In the genomic region with DNA sequence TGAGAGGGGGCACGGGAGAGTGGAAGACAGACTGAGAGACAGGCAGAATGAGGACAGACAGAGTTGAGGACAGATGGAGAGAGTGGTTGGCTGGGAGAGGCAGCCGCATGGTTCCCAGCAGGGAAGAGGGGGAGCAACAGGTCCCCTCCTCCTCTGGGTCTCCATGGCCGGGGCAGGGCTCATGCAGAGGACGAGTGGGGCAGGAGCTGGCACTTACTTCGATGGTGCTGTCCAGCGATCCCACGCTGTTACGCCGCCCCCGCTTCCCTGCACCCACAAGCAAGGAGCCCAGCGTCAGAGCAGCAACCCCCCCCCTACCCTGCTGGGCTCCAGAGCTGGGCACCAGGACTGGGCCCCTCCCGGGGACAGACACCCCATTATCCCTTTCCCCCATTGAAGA, we compare ENCODE assay signal across 22 cellular contexts.
"Had no signal": no experiment of that assay in that cellular context is flagged by ENCODE, and none has a peak within 500 bp of the region (broad histone marks: within the 10 kb centered on the region; RNA-seq: fewer than 3 reads in every experiment).

No MANE protein-coding gene starts in this region.

- H3K36me3 ChIP-seq: MG63, SJSA1 had no signal

- H3K27me3 ChIP-seq: MG63, SJSA1 had no signal

- H3K9me3 ChIP-seq: MG63, SJSA1 had no signal

- DNase-seq: IMR-90, Karpas-422, KG1, MG63, NCI-H1092, NCI-H1105 treated with DMSO at 0.1 percent for 48 hours, NCI-H1417 treated with DMSO at 0.1 percent for 48 hours, NCI-H187, NCI-H2029, NCI-H2081 treated with DMSO at 0.1 percent for 48 hours, NCI-H2171, NCI-H226, NCI-H446, NCI-H510A, NCI-H524 treated with DMSO at 0.1 percent for 48 hours, NCI-H69, NCI-H774, Right ventricle myocardium superior, RPMI8226, SIG-M5 had no signal

- H3K27ac ChIP-seq: SJSA1, SK-N-MC had no signal

- H3K4me3 ChIP-seq: MG63, SJSA1, SK-N-MC had no signal

- H3K4me1 ChIP-seq: SJSA1 had no signal
